Comparison of ENCODE assay signal across 16 cellular contexts in the genomic region with DNA sequence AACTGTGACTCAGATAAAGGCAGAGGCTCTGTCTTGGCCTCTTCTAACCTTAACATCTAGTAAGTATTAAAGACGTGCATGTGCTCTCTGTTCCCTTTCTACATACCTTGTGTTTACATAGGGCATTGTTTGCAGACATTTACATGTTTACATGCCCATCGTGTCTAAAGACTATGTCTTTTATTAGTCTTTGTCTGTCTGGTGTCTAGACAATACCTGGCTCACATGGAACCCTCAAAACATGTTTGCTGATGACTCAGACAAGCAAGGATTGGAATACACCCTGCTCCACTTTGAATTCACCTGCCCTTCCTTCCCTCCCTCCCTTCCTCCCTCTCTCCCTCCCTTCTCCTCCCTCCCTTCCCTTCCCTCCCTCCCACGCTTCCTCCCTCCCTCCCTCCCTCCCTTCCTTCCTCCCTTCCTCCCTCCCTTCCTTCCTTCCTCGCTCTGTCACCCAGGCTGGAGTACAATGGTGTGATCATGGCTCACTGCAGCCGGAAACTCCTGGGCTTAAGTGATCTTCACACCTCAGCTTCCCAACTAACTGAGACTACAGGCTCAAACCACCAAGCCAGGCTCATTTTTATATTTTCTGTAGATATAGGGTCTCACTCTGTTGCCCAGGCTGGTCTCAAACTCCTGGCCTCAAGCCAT. TPM values are rescaled to one million over a fixed set of nuclear protein-coding genes. Genes with fewer than 3 reads are reported as not detected.
A peak's percentile ranks its signal among the peaks of the same experiment; 100 is the strongest.
DNase-seq lines count a peak whose midpoint lies in the region; ATAC-seq and TF ChIP-seq lines count a peak whose summit lies in the region.
"Had no signal": no experiment of that assay in that cellular context is flagged by ENCODE, and none has a peak within 500 bp of the region (broad histone marks: within the 10 kb centered on the region; RNA-seq: fewer than 3 reads in every experiment).

No MANE protein-coding gene starts in this region.

- H3K4me2 ChIP-seq in smooth muscle cell, result no peak overlapping the region
- H3K4me2 ChIP-seq in MM.1S (ENCODE audit: low read depth, low read length), result no peak overlapping the region

- CTCF ChIA-PET in activated CD8-positive, alpha-beta T cell treated with anti-CD3 and anti-CD28 coated beads for 36 hours (lab: Charles Lee), result interaction anchor here (1.4 kb wide), 1 partner anchor 9 kb away, joined by 4 read pairs; no protein-coding TSS in a partner anchor
- CTCF ChIA-PET in activated CD8-positive, alpha-beta T cell treated with anti-CD3 and anti-CD28 coated beads, Interleukin-2, amount 10 ng/mL, durations not matched to agents 7 days and 5 days (lab: Charles Lee), result no interaction called here

- no peaks in the 10 kb centered on the region for H3K27me3 ChIP-seq in smooth muscle cell (ENCODE audit: low read depth)
- H3K27me3 ChIP-seq in MM.1S (replicated peaks; ENCODE audit: insufficient read depth, low read length), result no peaks in the 10 kb centered on the region
- H3K27me3 ChIP-seq: SJSA1, spleen, uterus had no signal

- H2AFZ ChIP-seq in smooth muscle cell (ENCODE audit: low read depth), result no peak overlapping the region
- H2AFZ ChIP-seq in MM.1S (ENCODE audit: low read length), result no peak overlapping the region

- H3K36me3 ChIP-seq in smooth muscle cell (ENCODE audit: low read depth) (no peaks in the 10 kb centered on the region), MM.1S (replicated peaks; ENCODE audit: insufficient read depth, low read length) (no peaks in the 10 kb centered on the region)
- H3K36me3 ChIP-seq: SJSA1, uterus had no signal

- H3K27ac Mint-ChIP-seq in activated CD8-positive, alpha-beta T cell treated with anti-CD3 and anti-CD28 coated beads for 36 hours, result peak overlapping the region; percentile 46
- no peak overlapping the region for H3K27ac Mint-ChIP-seq in activated CD8-positive, alpha-beta T cell treated with anti-CD3 and anti-CD28 coated beads, Interleukin-2, amount 10 ng/mL, durations not matched to agents 7 days and 5 days

- H3K36me3 Mint-ChIP-seq in activated CD8-positive, alpha-beta T cell treated with anti-CD3 and anti-CD28 coated beads for 36 hours (ENCODE audit: low read depth), result peaks cover 43% of the 10 kb centered on the region
- H3K36me3 Mint-ChIP-seq in activated CD8-positive, alpha-beta T cell treated with anti-CD3 and anti-CD28 coated beads, Interleukin-2, amount 10 ng/mL, durations not matched to agents 7 days and 5 days (ENCODE audit: low read depth), result peaks cover 74% of the 10 kb centered on the region

- POLR2A ChIA-PET in activated CD8-positive, alpha-beta T cell treated with anti-CD3 and anti-CD28 coated beads for 36 hours (lab: Charles Lee), result no interaction called here
- POLR2A ChIA-PET in activated CD8-positive, alpha-beta T cell treated with anti-CD3 and anti-CD28 coated beads, Interleukin-2, amount 10 ng/mL, durations not matched to agents 7 days and 5 days (lab: Charles Lee), result no interaction called here

- no peaks in the 10 kb centered on the region for H3K79me2 ChIP-seq in smooth muscle cell (ENCODE audit: low read depth)
- no peaks in the 10 kb centered on the region for H3K79me2 ChIP-seq in MM.1S (ENCODE audit: low read length)

- H3K9me3 Mint-ChIP-seq in activated CD8-positive, alpha-beta T cell treated with anti-CD3 and anti-CD28 coated beads for 36 hours, result no peaks in the 10 kb centered on the region
- no peaks in the 10 kb centered on the region for H3K9me3 Mint-ChIP-seq in activated CD8-positive, alpha-beta T cell treated with anti-CD3 and anti-CD28 coated beads, Interleukin-2, amount 10 ng/mL, durations not matched to agents 7 days and 5 days (ENCODE audit: insufficient read depth)

- 78% methylated on average over 3 of the region's 5 CpGs for WGBS in smooth muscle cell (ENCODE audit: low lambda C conversion rate)

- no peaks in the 10 kb centered on the region for H3K9me2 ChIP-seq in MM.1S (replicated peaks; ENCODE audit: insufficient read depth, low read length)

- no peak for ATAC-seq in activated CD8-positive, alpha-beta T cell treated with anti-CD3 and anti-CD28 coated beads for 36 hours
- no peak for ATAC-seq in activated CD8-positive, alpha-beta T cell treated with anti-CD3 and anti-CD28 coated beads, Interleukin-2, amount 10 ng/mL, durations not matched to agents 7 days and 5 days
- peak; percentile 87 for ATAC-seq in esophagus mucosa
- ATAC-seq: GM12878 had no signal

- H3K4me3 Mint-ChIP-seq in activated CD8-positive, alpha-beta T cell treated with anti-CD3 and anti-CD28 coated beads for 36 hours, result no peak overlapping the region
- H3K4me3 Mint-ChIP-seq in activated CD8-positive, alpha-beta T cell treated with anti-CD3 and anti-CD28 coated beads, Interleukin-2, amount 10 ng/mL, durations not matched to agents 7 days and 5 days, result no peak overlapping the region

- H3K9ac ChIP-seq in smooth muscle cell (ENCODE audit: low read depth), result no peak overlapping the region
- no peak overlapping the region for H3K9ac ChIP-seq in MM.1S (ENCODE audit: low read length)

- H3K4me1 Mint-ChIP-seq in activated CD8-positive, alpha-beta T cell treated with anti-CD3 and anti-CD28 coated beads for 36 hours (ENCODE audit: low read depth), result peaks cover 69% of the 10 kb centered on the region
- H3K4me1 Mint-ChIP-seq in activated CD8-positive, alpha-beta T cell treated with anti-CD3 and anti-CD28 coated beads, Interleukin-2, amount 10 ng/mL, durations not matched to agents 7 days and 5 days (ENCODE audit: low read depth), result peaks cover 73% of the 10 kb centered on the region

- intact Hi-C loops in activated CD8-positive, alpha-beta T cell treated with anti-CD3 and anti-CD28 coated beads for 36 hours (cut with micrococcal nuclease), result no loop called here

- DNase-seq in activated CD8-positive, alpha-beta T cell treated with anti-CD3 and anti-CD28 coated beads for 36 hours, result no peak
- no peak for DNase-seq in activated CD8-positive, alpha-beta T cell treated with anti-CD3 and anti-CD28 coated beads, Interleukin-2, amount 10 ng/mL, durations not matched to agents 7 days and 5 days
- DNase-seq in NCI-H748 (lab: John Stamatoyannopoulos, UW; ENCODE audit: unreplicated experiment), result peak; percentile 81
- DNase-seq in smooth muscle cell (lab: John Stamatoyannopoulos, UW; ENCODE audit: unreplicated experiment), result no peak
- no peak for DNase-seq in kidney glomerular epithelial cell (lab: John Stamatoyannopoulos, UW)
- no peak for DNase-seq in MM.1S
- no peak for DNase-seq in RPMI8226
- DNase-seq: activated CD4-positive, alpha-beta T cell treated with anti-CD3 and anti-CD28 coated beads for 1 hour; activated gamma-delta T cell treated with Interleukin-2 at 50 U/mL for 16 hours; DMS79; Kasumi-1; spleen; uterus had no signal

- H3K27me3 Mint-ChIP-seq in activated CD8-positive, alpha-beta T cell treated with anti-CD3 and anti-CD28 coated beads for 36 hours, result no peaks in the 10 kb centered on the region
- H3K27me3 Mint-ChIP-seq in activated CD8-positive, alpha-beta T cell treated with anti-CD3 and anti-CD28 coated beads, Interleukin-2, amount 10 ng/mL, durations not matched to agents 7 days and 5 days (ENCODE audit: low read depth), result no peaks in the 10 kb centered on the region

- TF ChIP-seq CTCF in activated CD8-positive, alpha-beta T cell treated with anti-CD3 and anti-CD28 coated beads for 36 hours (IDR thresholded peaks at IDR 0.05), result no peak
- no peak for TF ChIP-seq CTCF in smooth muscle cell (IDR thresholded peaks at IDR 0.05; ENCODE audit: borderline replicate concordance, insufficient read depth, poor library complexity, severe bottlenecking)
- no peak for TF ChIP-seq CTCF in MM.1S (IDR thresholded peaks at IDR 0.05; ENCODE audit: low read length)

- no peaks in the 10 kb centered on the region for H3K9me3 ChIP-seq in smooth muscle cell (replicated peaks; ENCODE audit: low read depth)
- H3K9me3 ChIP-seq in MM.1S (replicated peaks; ENCODE audit: insufficient read depth, low read length), result no peaks in the 10 kb centered on the region
- H3K9me3 ChIP-seq: SJSA1, spleen, uterus had no signal

- H4K20me1 ChIP-seq in smooth muscle cell (ENCODE audit: low read depth) (no peaks in the 10 kb centered on the region), MM.1S (ENCODE audit: insufficient read depth, low read length) (no peaks in the 10 kb centered on the region)

- H3K27ac ChIP-seq in smooth muscle cell (ENCODE audit: low read depth) (peak overlapping the region; percentile 28), MM.1S (ENCODE audit: low read length) (no peak overlapping the region)
- H3K27ac ChIP-seq: SJSA1, spleen, uterus had no signal

- H3F3A ChIP-seq in smooth muscle cell (ENCODE audit: low read depth) (no peaks in the 10 kb centered on the region), MM.1S (ENCODE audit: insufficient read depth, low read length) (no peaks in the 10 kb centered on the region)

- H3K4me3 ChIP-seq in smooth muscle cell (no peak overlapping the region), MM.1S (ENCODE audit: low read length) (no peak overlapping the region)
- H3K4me3 ChIP-seq: GM12878, SJSA1, spleen, uterus had no signal

- H3K4me1 ChIP-seq in smooth muscle cell (ENCODE audit: low read depth), result peaks cover 21% of the 10 kb centered on the region
- H3K4me1 ChIP-seq in MM.1S (ENCODE audit: low read length), result no peaks in the 10 kb centered on the region
- H3K4me1 ChIP-seq: SJSA1, uterus had no signal

RNA-seq across cellular contexts. Expression of a gene that starts 24.4 kb away (rescaled TPM):
- total RNA-seq in activated CD8-positive, alpha-beta T cell treated with anti-CD3 and anti-CD28 coated beads for 36 hours, result 10 to 100 TPM; 61.1 to 64.6 TPM
- total RNA-seq in activated CD8-positive, alpha-beta T cell treated with anti-CD3 and anti-CD28 coated beads, Interleukin-2, amount 10 ng/mL, durations not matched to agents 7 days and 5 days, result 100 to 1,000 TPM in 1 of 2 experiments, 10 to 100 TPM in 1; 98.9 to 107 TPM
- total RNA-seq in esophagus mucosa (14.3 TPM), smooth muscle cell (5.8 and 6.0 TPM in 2 replicates)
- 1.2 and 2.0 TPM in 2 replicates for polyA plus RNA-seq in smooth muscle cell
